ENCODE assay signal across 5 cellular contexts in genomic region chr7:55248526-55248925, GRCh38.
"Had no signal": no experiment of that assay in that cellular context is flagged by ENCODE, and none has a peak within 500 bp of the region (broad histone marks: within the 10 kb centered on the region; RNA-seq: fewer than 3 reads in every experiment).

No MANE protein-coding gene starts in this region.

- H3K4me3 ChIP-seq: GM23338 had no signal

- H3K9me3 Mint-ChIP-seq: GM23338, H9, IgD-negative memory B cell had no signal

- H3K27ac Mint-ChIP-seq: GM23338, H9, IgD-negative memory B cell had no signal

- H3K4me1 Mint-ChIP-seq: IgD-negative memory B cell had no signal

- H3K4me2 ChIP-seq: GM23338 had no signal

- H2AFZ ChIP-seq: GM23338 had no signal

- H3K4me3 Mint-ChIP-seq: GM23338, H9, IgD-negative memory B cell had no signal

- ATAC-seq: GM23338 had no signal

- H3K36me3 Mint-ChIP-seq: IgD-negative memory B cell had no signal

- DNase-seq: H9, HCEC 1CT, KBM-7 had no signal
